ENCODE assay signal across 15 cellular contexts in genomic region chr21:29638761-29639327, GRCh38.
DNase-seq lines count a peak whose midpoint lies in the region; ATAC-seq lines count a peak whose summit lies in the region.
"Had no signal": no experiment of that assay in that cellular context is flagged by ENCODE, and none has a peak within 500 bp of the region (broad histone marks: within the 10 kb centered on the region; RNA-seq: fewer than 3 reads in every experiment).

No MANE protein-coding gene starts in this region.

- no peaks in the 10 kb centered on the region for H3K9me3 Mint-ChIP-seq in stimulated activated naive CD8-positive, alpha-beta T cell treated with anti-CD3 and anti-CD28 coated beads, Interleukin-15, amount 100 ng/mL, for 72 hours
- H3K9me3 Mint-ChIP-seq: T-cell had no signal

- ATAC-seq in GM19043 (IDR thresholded peaks at IDR 0.05; ENCODE audit: low read depth, unreplicated experiment) (peak; percentile 36), HG03039 (IDR thresholded peaks at IDR 0.05; ENCODE audit: unreplicated experiment) (peak; percentile 37)
- ATAC-seq in stimulated activated naive CD8-positive, alpha-beta T cell treated with anti-CD3 and anti-CD28 coated beads, Interleukin-15, amount 100 ng/mL, for 72 hours, result no peak
- ATAC-seq: T-cell had no signal

- no peaks in the 10 kb centered on the region for H3K4me1 Mint-ChIP-seq in stimulated activated naive CD8-positive, alpha-beta T cell treated with anti-CD3 and anti-CD28 coated beads, Interleukin-15, amount 100 ng/mL, for 72 hours
- H3K4me1 Mint-ChIP-seq: neural crest cell had no signal

- no peak overlapping the region for H3K4me3 Mint-ChIP-seq in stimulated activated naive CD8-positive, alpha-beta T cell treated with anti-CD3 and anti-CD28 coated beads, Interleukin-15, amount 100 ng/mL, for 72 hours
- H3K4me3 Mint-ChIP-seq: neural crest cell, T-cell had no signal

- H3K27me3 Mint-ChIP-seq in stimulated activated naive CD8-positive, alpha-beta T cell treated with anti-CD3 and anti-CD28 coated beads, Interleukin-15, amount 100 ng/mL, for 72 hours, result no peaks in the 10 kb centered on the region
- H3K27me3 Mint-ChIP-seq: T-cell had no signal

- DNase-seq in CD1c-positive myeloid dendritic cell (ENCODE audit: extremely low spot score) (peak; percentile 60), MV-4-11 (lab: John Stamatoyannopoulos, UW) (peak; percentile 66), iPS-NIHi7 (ENCODE audit: extremely low spot score) (no peak), NCI-H748 (lab: John Stamatoyannopoulos, UW; ENCODE audit: unreplicated experiment) (no peak), NCI-H524 (lab: John Stamatoyannopoulos, UW) (no peak)
- no peak for DNase-seq in stimulated activated naive CD8-positive, alpha-beta T cell treated with anti-CD3 and anti-CD28 coated beads, Interleukin-15, amount 100 ng/mL, for 72 hours
- DNase-seq: ACHN; Caco-2; colonic mucosa; Kasumi-1; stimulated activated CD4-positive, alpha-beta T cell treated with anti-CD3 and anti-CD28 coated beads, Interleukin-2, amount 100 ng/mL, for 24 hours; T-cell had no signal

- H3K27ac Mint-ChIP-seq in stimulated activated naive CD8-positive, alpha-beta T cell treated with anti-CD3 and anti-CD28 coated beads, Interleukin-15, amount 100 ng/mL, for 72 hours, result no peak overlapping the region
- H3K27ac Mint-ChIP-seq: T-cell had no signal

Comparison
In these comparisons a context has a peak if more than half of its experiments do, and no peak if none do; other contexts are left out.
1. DNase-seq: peak in CD1c-positive myeloid dendritic cell (single experiment) and MV-4-11 (single experiment); none in iPS-NIHi7 (single experiment), NCI-H748 (single experiment), NCI-H524 (0 of 2) and stimulated activated naive CD8-positive, alpha-beta T cell treated with anti-CD3 and anti-CD28 coated beads, Interleukin-15, amount 100 ng/mL, for 72 hours (0 of 2).